ENCODE assay signal across 1 cellular context in genomic region chr17:28523186-28523585, GRCh38.
TF ChIP-seq lines count a peak whose summit lies in the region.

No MANE protein-coding gene starts in this region.

TF ChIP-seq in HEK293, 187 proteins besides CTCF, POLR2A, EP300 and RAD21 (continued from another document):
- TF ChIP-seq PRDM6 (tag by site-specific recombination; IDR thresholded peaks at IDR 0.05), result no peak
